ENCODE assay signal across 1 cellular context in genomic region chr6:150072201-150072600, GRCh38.
TF ChIP-seq lines count a peak whose summit lies in the region.

No MANE protein-coding gene starts in this region.

TF ChIP-seq in GM12878, 131 proteins besides CTCF, POLR2A, EP300 and RAD21:
- TF ChIP-seq SIN3A (IDR thresholded peaks at IDR 0.05; ENCODE audit: low read depth, low read length) (no peak), POU2F2 (IDR thresholded peaks at IDR 0.05; ENCODE audit: borderline replicate concordance, low read depth, low read length) (no peak), PML (IDR thresholded peaks at IDR 0.05; ENCODE audit: low read length) (no peak), HCFC1 (IDR thresholded peaks at IDR 0.05; ENCODE audit: low read length) (no peak), CBX5 (IDR thresholded peaks at IDR 0.05; ENCODE audit: low read depth) (no peak), LARP7 (IDR thresholded peaks at IDR 0.05) (no peak), NR2C2 (IDR thresholded peaks at IDR 0.05; ENCODE audit: borderline replicate concordance, control insufficient read depth, insufficient read length, low read depth) (no peak)
